In the genomic region with DNA sequence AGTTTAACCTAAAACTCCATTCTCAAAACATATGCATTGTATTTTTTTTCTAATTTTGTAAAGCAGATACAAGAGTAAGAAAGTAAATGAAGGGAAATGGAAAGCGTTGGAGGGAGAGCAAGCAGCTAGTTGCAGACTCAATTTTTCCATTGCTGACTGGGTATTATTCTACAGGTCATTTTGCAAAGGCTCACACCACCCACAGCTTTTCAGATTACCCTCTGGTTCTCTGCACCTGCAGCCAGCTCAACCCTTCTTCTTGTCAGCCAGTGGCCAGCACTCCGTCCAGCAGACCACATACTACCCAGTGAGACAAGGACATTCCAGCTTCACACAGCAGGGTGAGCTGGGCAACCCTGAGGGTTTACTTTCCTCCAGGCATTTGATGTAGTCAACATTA, we compare ENCODE assay signal across 26 cellular contexts.
"Had no signal": no experiment of that assay in that cellular context is flagged by ENCODE, and none has a peak within 500 bp of the region (broad histone marks: within the 10 kb centered on the region; RNA-seq: fewer than 3 reads in every experiment).

No MANE protein-coding gene starts in this region.

- H3K79me2 ChIP-seq: hepatocyte had no signal

- H3K4me3 ChIP-seq: breast epithelium, gastroesophageal sphincter, hepatocyte, pancreas, prostate gland, sigmoid colon, tibial nerve had no signal

- H3K9me3 ChIP-seq: breast epithelium, gastroesophageal sphincter, pancreas, prostate gland, sigmoid colon, tibial nerve had no signal

- FAIRE-seq: endothelial cell of umbilical vein, keratinocyte, pancreas, small intestine had no signal

- H3K27ac ChIP-seq: breast epithelium, gastroesophageal sphincter, hepatocyte, pancreas, prostate gland, sigmoid colon, tibial nerve had no signal

- ATAC-seq: activated CD8-positive, alpha-beta T cell treated with anti-CD3 and anti-CD28 coated beads for 36 hours; activated naive CD8-positive, alpha-beta T cell treated with anti-CD3 and anti-CD28 coated beads, Interleukin-2, amount 50 U/mL, for 24 hours; activated T-cell treated with anti-CD3 and anti-CD28 coated beads, Interleukin-2, amount 50 U/mL, for 4 hours; activated T-helper 17 cell treated with anti-CD3 and anti-CD28 coated beads, Interleukin-2, amount 50 U/mL, for 72 hours; gastroesophageal sphincter; left cardiac atrium; left ventricle myocardium superior; pancreas; T-helper 17 cell had no signal

- H2AFZ ChIP-seq: hepatocyte had no signal

- H3K27me3 ChIP-seq: breast epithelium, gastroesophageal sphincter, hepatocyte, pancreas, sigmoid colon, tibial nerve had no signal

- H3K4me2 ChIP-seq: hepatocyte had no signal

- DNase-seq: activated CD4-positive, alpha-beta T cell treated with anti-CD3 and anti-CD28 coated beads, Interleukin-2, amount 10 ng/mL, durations not matched to agents 7 days and 5 days; activated CD4-positive, CD25-positive, alpha-beta regulatory T cell treated with anti-CD3 and anti-CD28 coated beads, Interleukin-2, amount 50 U/mL, for 72 hours; activated CD8-positive, alpha-beta T cell treated with anti-CD3 and anti-CD28 coated beads for 36 hours; activated naive CD8-positive, alpha-beta T cell treated with anti-CD3 and anti-CD28 coated beads, Interleukin-2, amount 50 U/mL, for 24 hours; activated T-cell treated with anti-CD3 and anti-CD28 coated beads, Interleukin-2, amount 50 U/mL, for 4 hours; central memory CD4-positive, alpha-beta T cell; left cardiac atrium; left ventricle myocardium superior; mammary epithelial cell; naive B cell; nephron progenitor cell; pancreas; sigmoid colon; small intestine; stimulated activated CD4-positive, alpha-beta T cell treated with anti-CD3 and anti-CD28 coated beads, Interleukin-2, amount 100 ng/mL, for 24 hours; stimulated activated naive CD4-positive, alpha-beta T cell; T-helper 17 cell; T1000 had no signal

- H3K36me3 ChIP-seq: breast epithelium, gastroesophageal sphincter, prostate gland, sigmoid colon, tibial nerve had no signal

- H3K4me1 ChIP-seq: breast epithelium, gastroesophageal sphincter, pancreas, prostate gland, sigmoid colon, tibial nerve had no signal
